ENCODE assay signal across 25 cellular contexts in the genomic region with DNA sequence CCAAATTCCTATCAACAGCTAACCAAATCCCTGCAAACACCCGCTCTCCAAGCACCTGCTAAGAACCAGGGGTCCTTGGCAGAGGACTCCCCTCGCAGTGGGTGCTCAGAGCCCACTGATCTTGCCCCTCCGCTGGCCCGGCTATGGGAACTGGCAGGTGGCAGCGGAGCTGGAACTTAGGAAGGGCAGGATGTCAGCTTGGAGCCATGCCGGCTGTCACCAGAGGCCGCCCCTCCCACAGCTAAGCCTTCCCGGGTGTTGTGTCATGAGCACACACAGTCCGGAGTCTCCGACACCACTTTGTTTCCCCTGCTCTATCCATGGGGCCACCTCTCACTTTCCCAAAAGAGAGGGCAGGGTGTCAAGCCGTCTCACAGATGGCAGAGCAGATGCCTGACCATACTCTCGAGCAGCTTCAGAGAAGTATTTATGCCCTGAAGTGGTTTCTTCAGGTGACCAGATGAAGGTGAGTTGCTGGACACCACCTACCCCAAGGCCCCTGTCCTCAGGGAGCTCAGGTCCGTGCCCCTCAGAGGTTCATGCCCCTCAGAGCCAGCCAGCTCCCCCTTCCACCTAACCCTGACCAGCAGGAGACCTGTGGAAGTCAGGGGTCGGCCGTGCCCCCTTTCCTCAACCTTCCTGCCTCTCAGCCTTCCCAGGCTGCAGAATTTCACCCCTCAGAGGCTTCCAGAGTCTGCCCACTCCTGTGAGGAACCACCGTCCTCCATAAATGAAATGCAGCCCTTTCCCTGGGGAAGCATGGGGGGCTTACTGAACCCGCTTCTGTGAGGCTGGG.
DNase-seq lines count a peak whose midpoint lies in the region; ATAC-seq and TF ChIP-seq lines count a peak whose summit lies in the region.
"Had no signal": no experiment of that assay in that cellular context is flagged by ENCODE, and none has a peak within 500 bp of the region (broad histone marks: within the 10 kb centered on the region; RNA-seq: fewer than 3 reads in every experiment).

No MANE protein-coding gene starts in this region.

- no peaks in the 10 kb centered on the region for H3K36me3 ChIP-seq in esophagus muscularis mucosa
- no peaks in the 10 kb centered on the region for H3K36me3 ChIP-seq in upper lobe of left lung
- no peaks in the 10 kb centered on the region for H3K36me3 ChIP-seq in gastrocnemius medialis
- H3K36me3 ChIP-seq: SJSA1 had no signal

- H3K27me3 ChIP-seq in esophagus muscularis mucosa: peaks cover 0 to 35% (median 0%) of the 10 kb centered on the region in 4 donors
- H3K27me3 ChIP-seq in upper lobe of left lung: no peaks in the 10 kb centered on the region
- H3K27me3 ChIP-seq in gastrocnemius medialis: no peaks in the 10 kb centered on the region
- H3K27me3 ChIP-seq: SJSA1 had no signal

- no peak overlapping the region for H3K4me3 ChIP-seq in esophagus muscularis mucosa
- no peak overlapping the region for H3K4me3 ChIP-seq in upper lobe of left lung
- H3K4me3 ChIP-seq in gastrocnemius medialis: no peak overlapping the region
- H3K4me3 ChIP-seq: PC-9, SJSA1 had no signal

- H3K4me1 ChIP-seq in esophagus muscularis mucosa (no peaks in the 10 kb centered on the region), upper lobe of left lung (no peaks in the 10 kb centered on the region), gastrocnemius medialis (no peaks in the 10 kb centered on the region)
- H3K4me1 ChIP-seq: Caco-2, SJSA1 had no signal

- no peak overlapping the region for H3K27ac Mint-ChIP-seq in osteocyte (ENCODE audit: unreplicated experiment)
- no peak overlapping the region for H3K27ac Mint-ChIP-seq in effector memory CD8-positive, alpha-beta T cell
- H3K27ac Mint-ChIP-seq: CD4-positive, alpha-beta memory T cell had no signal

- peak; percentile 64 to 74 for DNase-seq in NCI-H524 (lab: John Stamatoyannopoulos, UW)
- DNase-seq in esophagus muscularis mucosa (ENCODE audit: extremely low spot score): peak; percentile 90
- peak; percentile 80 for DNase-seq in osteocyte (ENCODE audit: extremely low spot score, unreplicated experiment)
- no peak for DNase-seq in upper lobe of left lung
- DNase-seq in NCI-H1092 treated with DMSO at 0.1 percent for 48 hours (lab: John Stamatoyannopoulos, UW): no peak
- DNase-seq in effector memory CD8-positive, alpha-beta T cell: no peak
- DNase-seq in gastrocnemius medialis: no peak
- DNase-seq: C1 segment of cervical spinal cord; Caco-2; CD4-positive, alpha-beta memory T cell; HCEC 1CT; MM.1S; NCI-H1417 treated with DMSO at 0.1 percent for 48 hours; NCI-H1694 treated with DMSO at 0.1 percent for 48 hours; NCI-H2081; NCI-H2171; NCI-H226; NCI-H510A; NCI-H748 treated with DMSO at 0.1 percent for 48 hours; NK-92 treated with Interleukin-12 subunit alpha and Interleukin-12 subunit beta, amount 100 ng/mL, for 24 hours; PC-9 had no signal

- intact Hi-C loops in esophagus muscularis mucosa (cut with DNase I): no loop called here
- intact Hi-C loops in gastrocnemius medialis (cut with DNase I; ENCODE audit: low total_unique reads): no loop called here

- TF ChIP-seq POLR2A in esophagus muscularis mucosa (IDR thresholded peaks at IDR 0.05; ENCODE audit: low read depth): no peak
- TF ChIP-seq POLR2A in upper lobe of left lung (IDR thresholded peaks at IDR 0.05): no peak
- no peak for TF ChIP-seq POLR2A in gastrocnemius medialis (IDR thresholded peaks at IDR 0.05)

- no peak overlapping the region for H3K4me3 Mint-ChIP-seq in osteocyte (ENCODE audit: unreplicated experiment)
- no peak overlapping the region for H3K4me3 Mint-ChIP-seq in effector memory CD8-positive, alpha-beta T cell
- H3K4me3 Mint-ChIP-seq: CD4-positive, alpha-beta memory T cell; IgD-negative memory B cell had no signal

- H3K27ac ChIP-seq in esophagus muscularis mucosa (replicated peaks in 1 of 4) (no peak overlapping the region), upper lobe of left lung (no peak overlapping the region), gastrocnemius medialis (no peak overlapping the region)
- H3K27ac ChIP-seq: KMS-11, PC-9, SJSA1 had no signal

- H3K9me3 ChIP-seq in esophagus muscularis mucosa: no peaks in the 10 kb centered on the region
- H3K9me3 ChIP-seq in upper lobe of left lung: no peaks in the 10 kb centered on the region
- no peaks in the 10 kb centered on the region for H3K9me3 ChIP-seq in gastrocnemius medialis
- H3K9me3 ChIP-seq: Caco-2, SJSA1 had no signal

- no peaks in the 10 kb centered on the region for H3K9me3 Mint-ChIP-seq in osteocyte (ENCODE audit: unreplicated experiment)
- no peaks in the 10 kb centered on the region for H3K9me3 Mint-ChIP-seq in effector memory CD8-positive, alpha-beta T cell
- H3K9me3 Mint-ChIP-seq: CD4-positive, alpha-beta memory T cell had no signal

- H3K4me1 Mint-ChIP-seq in osteocyte (ENCODE audit: unreplicated experiment): peaks cover 5% of the 10 kb centered on the region
- H3K4me1 Mint-ChIP-seq in effector memory CD8-positive, alpha-beta T cell (ENCODE audit: low read depth in 2 of 2): no peaks in the 10 kb centered on the region
- H3K4me1 Mint-ChIP-seq: CD4-positive, alpha-beta memory T cell; IgD-negative memory B cell had no signal

- 70% methylated on average over 17 of the region's 17 CpGs for WGBS in esophagus muscularis mucosa
- 66 to 79% methylated on average over 14 to 17 of the region's 17 CpGs for WGBS in upper lobe of left lung, 2 donors

- no peaks in the 10 kb centered on the region for H3K36me3 Mint-ChIP-seq in osteocyte (ENCODE audit: unreplicated experiment)
- H3K36me3 Mint-ChIP-seq in effector memory CD8-positive, alpha-beta T cell (ENCODE audit: insufficient read depth): no peaks in the 10 kb centered on the region
- H3K36me3 Mint-ChIP-seq: CD4-positive, alpha-beta memory T cell; IgD-negative memory B cell had no signal

- TF ChIP-seq EP300 in esophagus muscularis mucosa (IDR thresholded peaks at IDR 0.05) (no peak), upper lobe of left lung (IDR thresholded peaks at IDR 0.05) (no peak)

- no peaks in the 10 kb centered on the region for H3K27me3 Mint-ChIP-seq in osteocyte (ENCODE audit: unreplicated experiment)
- peaks cover 12 to 16% of the 10 kb centered on the region in 2 donors for H3K27me3 Mint-ChIP-seq in effector memory CD8-positive, alpha-beta T cell

- ATAC-seq in upper lobe of left lung (ENCODE audit: low FRiP score in 2 of 2) (peak; percentile 14 to 35), gastrocnemius medialis (no peak)
- no peak for ATAC-seq in effector memory CD8-positive, alpha-beta T cell (replicated peaks)
- ATAC-seq: Right ventricle myocardium inferior had no signal

- in situ Hi-C loops in gastrocnemius medialis (cut with MboI; ENCODE audit: low sequenced_read_pairs in 4 of 4): no loop called here

- no peak for TF ChIP-seq CTCF in esophagus muscularis mucosa (IDR thresholded peaks at IDR 0.05)
- no peak for TF ChIP-seq CTCF in osteocyte (IDR thresholded peaks at IDR 0.05)
- TF ChIP-seq CTCF in upper lobe of left lung (IDR thresholded peaks at IDR 0.05): no peak
- no peak for TF ChIP-seq CTCF in gastrocnemius medialis (IDR thresholded peaks at IDR 0.05 in 4 of 5, conservative IDR thresholded peaks at IDR 0.05 in 1 of 5)

Comparison
In these comparisons a context has a peak if more than half of its experiments do, and no peak if none do; other contexts are left out.
1. DNase-seq: peak in NCI-H524 (2 of 2), esophagus muscularis mucosa (single experiment) and osteocyte (single experiment); none in upper lobe of left lung (0 of 2), NCI-H1092 treated with DMSO at 0.1 percent for 48 hours (single experiment), effector memory CD8-positive, alpha-beta T cell (0 of 3) and gastrocnemius medialis (0 of 2).
2. ATAC-seq: peak in upper lobe of left lung (2 of 2); none in effector memory CD8-positive, alpha-beta T cell (single experiment) and gastrocnemius medialis (0 of 2).